Comparison of ENCODE assay signal across 9 cellular contexts in the genomic region with DNA sequence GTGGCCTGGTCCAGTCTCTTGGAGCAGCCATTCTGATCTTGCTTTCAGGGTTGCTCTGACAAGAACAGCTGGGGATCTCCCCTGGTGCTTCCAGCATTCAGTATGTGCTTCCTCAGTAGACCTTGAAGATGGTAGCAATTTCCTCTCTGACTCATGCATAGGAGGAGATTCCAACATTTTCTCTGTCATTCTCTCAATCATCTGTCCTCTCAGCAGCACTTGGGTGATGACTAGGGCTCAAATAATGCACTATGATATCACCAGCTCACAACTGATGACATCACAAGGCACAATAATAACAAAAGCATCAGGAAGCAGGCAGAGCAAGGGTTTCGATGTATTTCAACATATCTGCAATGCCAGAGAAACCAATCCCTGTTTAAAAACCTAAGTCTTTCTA. TPM values are rescaled to one million over a fixed set of nuclear protein-coding genes. Genes with fewer than 3 reads are reported as not detected.
A peak's percentile ranks its signal among the peaks of the same experiment; 100 is the strongest.
DNase-seq lines count a peak whose midpoint lies in the region; ATAC-seq and TF ChIP-seq lines count a peak whose summit lies in the region.
"Had no signal": no experiment of that assay in that cellular context is flagged by ENCODE, and none has a peak within 500 bp of the region (broad histone marks: within the 10 kb centered on the region; RNA-seq: fewer than 3 reads in every experiment).

No MANE protein-coding gene starts in this region.

- no peaks in the 10 kb centered on the region for H3K27me3 Mint-ChIP-seq in activated T-helper 17 cell treated with anti-CD3 and anti-CD28 coated beads, Interleukin-2, amount 50 U/mL, for 72 hours
- H3K27me3 Mint-ChIP-seq in mesothelial cell of epicardium (ENCODE audit: low read depth) = no peaks in the 10 kb centered on the region

- no peaks in the 10 kb centered on the region for H3K36me3 Mint-ChIP-seq in activated T-helper 17 cell treated with anti-CD3 and anti-CD28 coated beads, Interleukin-2, amount 50 U/mL, for 72 hours (ENCODE audit: low read depth)
- H3K36me3 Mint-ChIP-seq in mesothelial cell of epicardium = peaks cover 5% of the 10 kb centered on the region

- H3K9me3 Mint-ChIP-seq in activated T-helper 17 cell treated with anti-CD3 and anti-CD28 coated beads, Interleukin-2, amount 50 U/mL, for 72 hours = no peaks in the 10 kb centered on the region
- H3K9me3 Mint-ChIP-seq in mesothelial cell of epicardium = peaks cover 7% of the 10 kb centered on the region

- no peak for DNase-seq in omental fat pad (ENCODE audit: low spot score)
- no peak for DNase-seq in middle frontal gyrus (ENCODE audit: extremely low spot score, low spot score)
- DNase-seq in mesothelial cell of epicardium (ENCODE audit: low spot score in 2 of 2, unreplicated experiment in 2 of 2) = no peak
- no peak for DNase-seq in stimulated activated CD4-positive, alpha-beta T cell treated with anti-CD3 and anti-CD28 coated beads, Interleukin-4, amount 100 ng/mL, for 1 hour
- DNase-seq in DMS153 (lab: John Stamatoyannopoulos, UW) = no peak

- no peak overlapping the region for H3K4me3 Mint-ChIP-seq in activated T-helper 17 cell treated with anti-CD3 and anti-CD28 coated beads, Interleukin-2, amount 50 U/mL, for 72 hours
- no peak overlapping the region for H3K4me3 Mint-ChIP-seq in mesothelial cell of epicardium
- H3K4me3 Mint-ChIP-seq: nephron had no signal

- no peak overlapping the region for H3K27ac Mint-ChIP-seq in activated T-helper 17 cell treated with anti-CD3 and anti-CD28 coated beads, Interleukin-2, amount 50 U/mL, for 72 hours
- H3K27ac Mint-ChIP-seq in mesothelial cell of epicardium = no peak overlapping the region
- H3K27ac Mint-ChIP-seq: nephron had no signal

- peak; percentile 40 for ATAC-seq in GM18858 (IDR thresholded peaks at IDR 0.05; ENCODE audit: unreplicated experiment)
- ATAC-seq in HG02973 (IDR thresholded peaks at IDR 0.05; ENCODE audit: unreplicated experiment) = peak; percentile 41
- peak; percentile 91 for ATAC-seq in activated T-helper 17 cell treated with anti-CD3 and anti-CD28 coated beads, Interleukin-2, amount 50 U/mL, for 72 hours (replicated peaks)
- peak; percentile 62 for ATAC-seq in omental fat pad (ENCODE audit: low FRiP score)

- no peak for TF ChIP-seq CTCF in omental fat pad (IDR thresholded peaks at IDR 0.05)
- no peak for TF ChIP-seq CTCF in mesothelial cell of epicardium (IDR thresholded peaks at IDR 0.05; ENCODE audit: unreplicated experiment)

- no peaks in the 10 kb centered on the region for H3K4me1 Mint-ChIP-seq in activated T-helper 17 cell treated with anti-CD3 and anti-CD28 coated beads, Interleukin-2, amount 50 U/mL, for 72 hours
- peaks cover 3% of the 10 kb centered on the region for H3K4me1 Mint-ChIP-seq in mesothelial cell of epicardium
- H3K4me1 Mint-ChIP-seq: nephron had no signal

RNA-seq across cellular contexts. Expression of gene NFKBIZ, which starts 52.7 kb away (rescaled TPM):
- 100 to 1,000 TPM in 1 of 2 donors, 10 to 100 TPM in 1; 88.4 to 123 TPM for total RNA-seq in activated T-helper 17 cell treated with anti-CD3 and anti-CD28 coated beads, Interleukin-2, amount 50 U/mL, for 72 hours
- 100 to 1,000 TPM in 2 of 4 donors, 10 to 100 TPM in 2; 78.2 to 296 (median 108) TPM for total RNA-seq in omental fat pad
- total RNA-seq in mesothelial cell of epicardium = 134 to 142 TPM (median 136 TPM) in 3 replicates

Comparison
In these comparisons a context has a peak if more than half of its experiments do, and no peak if none do; other contexts are left out.
1. ATAC-seq: peak in every context shown above with its lines; median percentile 91 in activated T-helper 17 cell treated with anti-CD3 and anti-CD28 coated beads, Interleukin-2, amount 50 U/mL, for 72 hours; 62 in omental fat pad; 41 in HG02973; 40 in GM18858.